15 cellular contexts compared by ENCODE assay signal in genomic region chr1:112515311-112516009, GRCh38. TPM values are rescaled to one million over a fixed set of nuclear protein-coding genes. Genes with fewer than 3 reads are reported as not detected.
A peak's percentile ranks its signal among the peaks of the same experiment; 100 is the strongest.
DNase-seq lines count a peak whose midpoint lies in the region; ATAC-seq and TF ChIP-seq lines count a peak whose summit lies in the region.
"Had no signal": no experiment of that assay in that cellular context is flagged by ENCODE, and none has a peak within 500 bp of the region (broad histone marks: within the 10 kb centered on the region; RNA-seq: fewer than 3 reads in every experiment).

No MANE protein-coding gene starts in this region.

- no peaks in the 10 kb centered on the region; the same call in 1 of the 2 replicates for H3K9me3 ChIP-seq in AG04450 (ENCODE audit: control insufficient read depth, insufficient read depth, low read length)
- H3K9me3 ChIP-seq in smooth muscle cell (replicated peaks; ENCODE audit: low read depth) = no peaks in the 10 kb centered on the region
- H3K9me3 ChIP-seq: BE2C, heart right ventricle had no signal

- H3K36me3 ChIP-seq in kidney epithelial cell (ENCODE audit: control insufficient read depth, insufficient read depth, low read length) = no peaks in the 10 kb centered on the region
- no peaks in the 10 kb centered on the region for H3K36me3 ChIP-seq in smooth muscle cell (ENCODE audit: low read depth)
- H3K36me3 ChIP-seq: BE2C had no signal

- peak overlapping the region; percentile 6; the same call in 1 of the 2 replicates for H3K27ac Mint-ChIP-seq in HFFc6
- H3K27ac Mint-ChIP-seq: activated T-helper 1 cell treated with anti-CD3 and anti-CD28 coated beads, Interleukin-12 subunit alpha, Interleukin-12 subunit beta, Interleukin-2, Interleukin-4 antibody, amounts not matched to agents 30 ng/mL and 10 ng/mL and 1 ng/mL, durations not matched to agents 14 hours and 24 hours and 36 hours; naive thymus-derived CD8-positive, alpha-beta T cell had no signal

- DNase-seq in AG04450 (ENCODE audit: low read depth, low spot score) (no peak), HFFc6 (peak; percentile 45), astrocyte of the spinal cord (ENCODE audit: low read depth, low spot score) (peak; percentile 69), kidney epithelial cell (ENCODE audit: low read depth) (peak; percentile 52), GM13976 (ENCODE audit: low spot score) (no peak), smooth muscle cell (lab: John Stamatoyannopoulos, UW; ENCODE audit: unreplicated experiment) (no peak)
- DNase-seq in activated naive CD4-positive, alpha-beta T cell (lab: John Stamatoyannopoulos, UW) = no peak
- DNase-seq: activated CD4-positive, CD25-positive, alpha-beta regulatory T cell; BE2C; heart right ventricle; naive thymus-derived CD8-positive, alpha-beta T cell; NCI-H2081 had no signal

- H3K9me3 Mint-ChIP-seq in HFFc6 = no peaks in the 10 kb centered on the region
- H3K9me3 Mint-ChIP-seq: activated T-helper 1 cell treated with anti-CD3 and anti-CD28 coated beads, Interleukin-12 subunit alpha, Interleukin-12 subunit beta, Interleukin-2, Interleukin-4 antibody, amounts not matched to agents 30 ng/mL and 10 ng/mL and 1 ng/mL, durations not matched to agents 14 hours and 24 hours and 36 hours; naive thymus-derived CD8-positive, alpha-beta T cell had no signal

- no peak for ATAC-seq in HG02885 (IDR thresholded peaks at IDR 0.05; ENCODE audit: poor library complexity, unreplicated experiment)
- ATAC-seq: naive thymus-derived CD8-positive, alpha-beta T cell; Right ventricle myocardium inferior had no signal

- H3F3A ChIP-seq in smooth muscle cell (ENCODE audit: low read depth) = no peaks in the 10 kb centered on the region

- no peak overlapping the region for H3K9ac ChIP-seq in smooth muscle cell (ENCODE audit: low read depth)

- CTCF ChIA-PET in AG04450 (lab: Charles Lee) = interaction anchor here (1.2 to 5.5 kb wide), 2 partner anchors 14 kb away, joined by 4 to 42 read pairs; no protein-coding TSS in a partner anchor

- H3K4me3 ChIP-seq in AG04450 (ENCODE audit: low read depth, low read length) (no peak overlapping the region), astrocyte of the spinal cord (ENCODE audit: low read depth, low read length) (no peak overlapping the region), kidney epithelial cell (ENCODE audit: low read depth, low read length) (no peak overlapping the region), smooth muscle cell (no peak overlapping the region)
- H3K4me3 ChIP-seq: heart right ventricle had no signal

- no peaks in the 10 kb centered on the region for H4K20me1 ChIP-seq in smooth muscle cell (ENCODE audit: low read depth)

- no peaks in the 10 kb centered on the region for H3K79me2 ChIP-seq in smooth muscle cell (ENCODE audit: low read depth)

- TF ChIP-seq CTCF in AG04450 (IDR thresholded peaks at IDR 0.05; ENCODE audit: low read depth, low read length) = no peak
- no peak for TF ChIP-seq CTCF in HFFc6 (IDR thresholded peaks at IDR 0.05)
- TF ChIP-seq CTCF in astrocyte of the spinal cord (IDR thresholded peaks at IDR 0.05; ENCODE audit: low read depth, low read length) = no peak
- no peak for TF ChIP-seq CTCF in kidney epithelial cell (IDR thresholded peaks at IDR 0.05; ENCODE audit: insufficient read depth, low read length, poor library complexity, severe bottlenecking)
- TF ChIP-seq CTCF in GM13976 (IDR thresholded peaks at IDR 0.05; ENCODE audit: borderline replicate concordance, control extremely low read depth, extremely low read depth, insufficient read depth, missing control alignments) = no peak
- TF ChIP-seq CTCF in smooth muscle cell (IDR thresholded peaks at IDR 0.05; ENCODE audit: borderline replicate concordance, insufficient read depth, poor library complexity, severe bottlenecking) = no peak

- POLR2A ChIA-PET in AG04450 (lab: Yijun Ruan, JAX) = interaction anchor here (0.6 to 0.9 kb wide), 3 partner anchors 14 to 155 kb away, joined by 3 to 5 read pairs (median 4); no protein-coding TSS in a partner anchor

- H3K27me3 Mint-ChIP-seq in HFFc6 (ENCODE audit: insufficient read depth) = peaks cover 2% of the 10 kb centered on the region; the same call in 1 of the 2 replicates

- H3K4me2 ChIP-seq in smooth muscle cell = no peak overlapping the region

- H3K4me3 Mint-ChIP-seq in HFFc6 = no peak overlapping the region
- H3K4me3 Mint-ChIP-seq: activated T-helper 1 cell treated with anti-CD3 and anti-CD28 coated beads, Interleukin-12 subunit alpha, Interleukin-12 subunit beta, Interleukin-2, Interleukin-4 antibody, amounts not matched to agents 30 ng/mL and 10 ng/mL and 1 ng/mL, durations not matched to agents 14 hours and 24 hours and 36 hours; naive thymus-derived CD8-positive, alpha-beta T cell had no signal

- H3K4me1 ChIP-seq in smooth muscle cell (ENCODE audit: low read depth) = peaks cover 14% of the 10 kb centered on the region
- H3K4me1 ChIP-seq: BE2C had no signal

- peaks cover 26% of the 10 kb centered on the region for H3K4me1 Mint-ChIP-seq in HFFc6 (ENCODE audit: low read depth)
- H3K4me1 Mint-ChIP-seq: naive thymus-derived CD8-positive, alpha-beta T cell had no signal

- H3K27ac ChIP-seq in AG04450 (ENCODE audit: low read depth, low read length) (peak overlapping the region; percentile 31), smooth muscle cell (ENCODE audit: low read depth) (no peak overlapping the region)
- H3K27ac ChIP-seq: heart right ventricle had no signal

- 89% methylated on average over 2 of the region's 2 CpGs for WGBS in smooth muscle cell (ENCODE audit: low lambda C conversion rate)

- H3K36me3 Mint-ChIP-seq in HFFc6 (ENCODE audit: low read depth) = peaks cover 12% of the 10 kb centered on the region
- H3K36me3 Mint-ChIP-seq: naive thymus-derived CD8-positive, alpha-beta T cell had no signal

- in situ Hi-C loops in astrocyte of the spinal cord (cut with HindIII; ENCODE audit: low sequenced_read_pairs) (no loop called here), GM13976 (cut with MboI; ENCODE audit: low sequenced_read_pairs, unreplicated experiment) (no loop called here)

- H3K27me3 ChIP-seq in AG04450 (ENCODE audit: control insufficient read depth, insufficient read depth, low read length) (peaks cover 43% of the 10 kb centered on the region), kidney epithelial cell (ENCODE audit: control insufficient read depth, insufficient read depth, low read length) (no peaks in the 10 kb centered on the region), smooth muscle cell (ENCODE audit: low read depth) (peaks cover 7% of the 10 kb centered on the region)
- H3K27me3 ChIP-seq: BE2C, heart right ventricle had no signal

- no peak overlapping the region for H2AFZ ChIP-seq in smooth muscle cell (ENCODE audit: low read depth)

RNA-seq across cellular contexts. Expression of gene WNT2B, which starts 6.7 kb away (rescaled TPM):
- 2.7 and 2.8 TPM in 2 replicates for polyA plus RNA-seq in AG04450 (2011; rRNA removed)
- 3.8 and 4.2 TPM in 2 replicates for polyA minus RNA-seq in AG04450 (2011; rRNA and poly(A)+ RNA removed)
- 1 to 10 TPM; 1.9 to 3.8 (median 3.5) TPM for total RNA-seq in HFFc6 (2021; fragmentation: NEBNext Ultra II Directional; extraction: Animal tissue kit (Norgen Biotek cat#: 25700))
- 1.3 and 1.6 TPM in 2 replicates for total RNA-seq in kidney epithelial cell
- total RNA-seq in smooth muscle cell = 1.8 and 3.5 TPM in 2 replicates
- 0.41 and 1.3 TPM in 2 replicates for polyA plus RNA-seq in smooth muscle cell

Comparison
In these comparisons a context has a peak if more than half of its experiments do, and no peak if none do; other contexts are left out.
1. DNase-seq: peak in HFFc6 (single experiment), astrocyte of the spinal cord (single experiment) and kidney epithelial cell (single experiment); none in AG04450 (single experiment), GM13976 (single experiment), activated naive CD4-positive, alpha-beta T cell (0 of 4) and smooth muscle cell (single experiment).